Comparison of ENCODE assay signal across 22 cellular contexts in genomic region chr15:65298731-65299130, GRCh38. TPM values are rescaled to one million over a fixed set of nuclear protein-coding genes. Genes with fewer than 3 reads are reported as not detected.
DNase-seq lines count a peak whose midpoint lies in the region; ATAC-seq and TF ChIP-seq lines count a peak whose summit lies in the region.
"Had no signal": no experiment of that assay in that cellular context is flagged by ENCODE, and none has a peak within 500 bp of the region (broad histone marks: within the 10 kb centered on the region; RNA-seq: fewer than 3 reads in every experiment).

No MANE protein-coding gene starts in this region.

- H3K27ac Mint-ChIP-seq in activated CD4-positive, alpha-beta T cell treated with anti-CD3 and anti-CD28 coated beads for 36 hours = peak overlapping the region; percentile 97
- H3K27ac Mint-ChIP-seq in Caco-2 (ENCODE audit: unreplicated experiment) (peak overlapping the region; percentile 61), naive B cell (peak overlapping the region in 2 of 6 donors; percentile 31 to 88)
- H3K27ac Mint-ChIP-seq in activated T-helper 17 cell treated with anti-CD3 and anti-CD28 coated beads, Interleukin-2, amount 50 U/mL, for 72 hours = peak overlapping the region; percentile 64

- POLR2A ChIA-PET in activated CD4-positive, alpha-beta T cell treated with anti-CD3 and anti-CD28 coated beads for 36 hours (lab: Charles Lee) = interaction anchor here (1.7 to 2.3 kb wide), 2 partner anchors 12 to 114 kb away, joined by 11 to 33 read pairs; partner anchors contain the start of genes CLPX and PARP16
- POLR2A ChIA-PET in Caco-2 (lab: Charles Lee) = no interaction called here

- no TSS peak for BruUV-seq in Caco-2 (replicated peaks; lab: Mats Ljungman, UMichigan)

- no peaks in the 10 kb centered on the region for H3K9me3 ChIP-seq in Caco-2
- H3K9me3 ChIP-seq: heart right ventricle, neutrophil had no signal

- no peaks in the 10 kb centered on the region for H3K27me3 ChIP-seq in Caco-2 (replicated peaks; ENCODE audit: control insufficient read depth, insufficient read depth, low read length)
- H3K27me3 ChIP-seq: heart right ventricle, neutrophil had no signal

- CTCF ChIA-PET in activated CD4-positive, alpha-beta T cell treated with anti-CD3 and anti-CD28 coated beads for 36 hours (lab: Charles Lee) = interaction anchor here (1.1 to 2.7 kb wide), 4 partner anchors 13 to 404 kb away, joined by 6 to 20 read pairs (median 9); partner anchors contain the start of genes CLPX and PARP16
- CTCF ChIA-PET in Caco-2 (lab: Charles Lee) = no interaction called here

- no peaks in the 10 kb centered on the region for H3K36me3 Mint-ChIP-seq in activated CD4-positive, alpha-beta T cell treated with anti-CD3 and anti-CD28 coated beads for 36 hours (ENCODE audit: low read depth)
- H3K36me3 Mint-ChIP-seq in Caco-2 (ENCODE audit: insufficient read depth, unreplicated experiment) = peaks cover 43% of the 10 kb centered on the region
- peaks cover 20% of the 10 kb centered on the region for H3K36me3 Mint-ChIP-seq in activated T-helper 17 cell treated with anti-CD3 and anti-CD28 coated beads, Interleukin-2, amount 50 U/mL, for 72 hours (ENCODE audit: low read depth)
- H3K36me3 Mint-ChIP-seq in naive B cell = no peaks in the 10 kb centered on the region

- no peak for ATAC-seq in activated CD4-positive, alpha-beta T cell treated with anti-CD3 and anti-CD28 coated beads for 36 hours
- ATAC-seq in activated T-helper 17 cell treated with anti-CD3 and anti-CD28 coated beads, Interleukin-2, amount 50 U/mL, for 72 hours (replicated peaks) = no peak
- ATAC-seq in naive B cell (ENCODE audit: low read depth in 2 of 2) (no peak), GM21825 (IDR thresholded peaks at IDR 0.05; ENCODE audit: unreplicated experiment) (no peak)
- ATAC-seq: heart right ventricle had no signal

- peaks cover 9% of the 10 kb centered on the region; the same call in 1 of the 2 replicates for H3K4me1 ChIP-seq in Caco-2

- no peaks in the 10 kb centered on the region for H3K27me3 Mint-ChIP-seq in activated CD4-positive, alpha-beta T cell treated with anti-CD3 and anti-CD28 coated beads for 36 hours
- H3K27me3 Mint-ChIP-seq in Caco-2 (ENCODE audit: insufficient read depth, unreplicated experiment) (no peaks in the 10 kb centered on the region), naive B cell (no peaks in the 10 kb centered on the region)
- H3K27me3 Mint-ChIP-seq in activated T-helper 17 cell treated with anti-CD3 and anti-CD28 coated beads, Interleukin-2, amount 50 U/mL, for 72 hours = no peaks in the 10 kb centered on the region

- H3K36me3 ChIP-seq in Caco-2 (ENCODE audit: control insufficient read depth, insufficient read depth, low read length) = no peaks in the 10 kb centered on the region
- H3K36me3 ChIP-seq: heart right ventricle, neutrophil had no signal

- DNase-seq in activated CD4-positive, alpha-beta T cell treated with anti-CD3 and anti-CD28 coated beads for 36 hours = peak; percentile 21
- DNase-seq in activated CD4-positive, alpha-beta T cell treated with anti-CD3 and anti-CD28 coated beads for 1 hour = no peak
- DNase-seq in Caco-2 (no peak), naive B cell (no peak), GOT3 (lab: John Stamatoyannopoulos, UW) (no peak), HuH-7.5 (ENCODE audit: low spot score) (no peak)
- DNase-seq: amygdala, C1 segment of cervical spinal cord, cerebellar nuclear complex, DMS79 treated with DMSO at 0.1 percent for 48 hours, HCEC 1CT, heart right ventricle, NCI-H1417 treated with DMSO at 0.1 percent for 48 hours, NCI-H82 had no signal

- no peak overlapping the region for H3K4me3 ChIP-seq in Caco-2 (ENCODE audit: low read depth, low read length)

- H3K4me1 Mint-ChIP-seq in activated CD4-positive, alpha-beta T cell treated with anti-CD3 and anti-CD28 coated beads for 36 hours = peaks cover 49% of the 10 kb centered on the region
- H3K4me1 Mint-ChIP-seq in Caco-2 (ENCODE audit: low read depth, unreplicated experiment) (no peaks in the 10 kb centered on the region), naive B cell (peaks cover 10 to 35% (median 21%) of the 10 kb centered on the region in 3 donors)
- H3K4me1 Mint-ChIP-seq in activated T-helper 17 cell treated with anti-CD3 and anti-CD28 coated beads, Interleukin-2, amount 50 U/mL, for 72 hours = peaks cover 20% of the 10 kb centered on the region

- H3K9me3 Mint-ChIP-seq in activated CD4-positive, alpha-beta T cell treated with anti-CD3 and anti-CD28 coated beads for 36 hours (ENCODE audit: low read depth) = no peaks in the 10 kb centered on the region
- H3K9me3 Mint-ChIP-seq in Caco-2 (ENCODE audit: unreplicated experiment) (no peaks in the 10 kb centered on the region), naive B cell (peaks cover 0 to 3% (median 0%) of the 10 kb centered on the region in 7 donors)
- H3K9me3 Mint-ChIP-seq in activated T-helper 17 cell treated with anti-CD3 and anti-CD28 coated beads, Interleukin-2, amount 50 U/mL, for 72 hours = no peaks in the 10 kb centered on the region

- H3K4me3 Mint-ChIP-seq in activated CD4-positive, alpha-beta T cell treated with anti-CD3 and anti-CD28 coated beads for 36 hours = peak overlapping the region; percentile 81
- H3K4me3 Mint-ChIP-seq in Caco-2 (ENCODE audit: unreplicated experiment) (no peak overlapping the region), naive B cell (peak overlapping the region in 5 of 8 donors; percentile 12 to 88 (median 42))
- H3K4me3 Mint-ChIP-seq in activated T-helper 17 cell treated with anti-CD3 and anti-CD28 coated beads, Interleukin-2, amount 50 U/mL, for 72 hours = peak overlapping the region; percentile 84

- intact Hi-C loops in activated CD4-positive, alpha-beta T cell treated with anti-CD3 and anti-CD28 coated beads for 36 hours (cut with DNase I, micrococcal nuclease) = loop anchor here (5.0 to 10.0 kb wide), 3 partner anchors 266 to 1136 kb away; partner anchors contain the start of gene PPIB (in 1 of the 2)
- intact Hi-C loops in Caco-2 (cut with micrococcal nuclease; ENCODE audit: unreplicated experiment) = loop anchor here (5.0 kb wide), 1 partner anchor 166 kb away; the partner anchor contains the start of gene PDCD7

- TF ChIP-seq CTCF in Caco-2 (IDR thresholded peaks at IDR 0.05; ENCODE audit: insufficient read depth in 1 of 2, low read depth in 1 of 2, low read length in 1 of 2, severe bottlenecking in 1 of 2, unreplicated experiment in 1 of 2) = no peak

RNA-seq across cellular contexts. Expression of gene RNU5A-1, which starts 2.9 kb away (rescaled TPM):
- not detected for total RNA-seq in activated CD4-positive, alpha-beta T cell treated with anti-CD3 and anti-CD28 coated beads for 36 hours
- not detected in 2 replicates for total RNA-seq in Caco-2 (2022)
- not detected for total RNA-seq in activated T-helper 17 cell treated with anti-CD3 and anti-CD28 coated beads, Interleukin-2, amount 50 U/mL, for 72 hours
- not detected for polyA plus RNA-seq in naive B cell (ENCODE audit: low read depth in 6 of 6)
- total RNA-seq: A172, fibroblast of lung, heart right ventricle, LHCN-M2, lung microvascular endothelial cell, renal cortical epithelial cell had no signal
- polyA plus RNA-seq: fibroblast of lung, heart right ventricle had no signal

RNA-seq across cellular contexts. Expression of gene RNU5B-1, which starts 5.7 kb away (rescaled TPM):
- not detected for total RNA-seq in activated CD4-positive, alpha-beta T cell treated with anti-CD3 and anti-CD28 coated beads for 36 hours
- not detected in 2 replicates for total RNA-seq in Caco-2 (2022)
- 10 to 100 TPM in 1 of 2 donors, not detected in 1; 14.1 TPM for total RNA-seq in activated T-helper 17 cell treated with anti-CD3 and anti-CD28 coated beads, Interleukin-2, amount 50 U/mL, for 72 hours
- not detected for polyA plus RNA-seq in naive B cell (ENCODE audit: low read depth in 6 of 6)
- total RNA-seq: A172, fibroblast of lung, LHCN-M2, lung microvascular endothelial cell, renal cortical epithelial cell had no signal
- polyA plus RNA-seq: fibroblast of lung, heart right ventricle had no signal

RNA-seq across cellular contexts. Expression of gene PARP16, which starts 12.0 kb away (rescaled TPM):
- 10 to 100 TPM; 17.9 to 20.1 TPM for total RNA-seq in activated CD4-positive, alpha-beta T cell treated with anti-CD3 and anti-CD28 coated beads for 36 hours
- 6.9 and 9.5 TPM in 2 replicates for total RNA-seq in Caco-2 (2022)
- 10 to 100 TPM; 19.8 to 22.0 TPM for total RNA-seq in activated T-helper 17 cell treated with anti-CD3 and anti-CD28 coated beads, Interleukin-2, amount 50 U/mL, for 72 hours
- polyA plus RNA-seq in naive B cell (ENCODE audit: low read depth in 6 of 6) = 10 to 100 TPM; 18.6 to 32.9 (median 27.6) TPM
